Comparison of ENCODE assay signal across 23 cellular contexts in genomic region chr6:118993358-118993757, GRCh38.
"Had no signal": no experiment of that assay in that cellular context is flagged by ENCODE, and none has a peak within 500 bp of the region (broad histone marks: within the 10 kb centered on the region; RNA-seq: fewer than 3 reads in every experiment).

No MANE protein-coding gene starts in this region.

- FAIRE-seq: endothelial cell of umbilical vein, frontal cortex, kidney had no signal

- H3K27me3 Mint-ChIP-seq: dendritic cell treated with granulocyte-macrophage colony-stimulating factor and Interleukin-4, amounts not matched to agents 40 ng/mL and 50 ng/mL, for 4 days; effector memory CD8-positive, alpha-beta T cell had no signal

- ATAC-seq: effector memory CD8-positive, alpha-beta T cell; foreskin keratinocyte; gastroesophageal sphincter; heart left ventricle; left colon; left lung; left ventricle myocardium superior; lower lobe of right lung; mucosa of descending colon had no signal

- H3K27me3 ChIP-seq: colonic mucosa, esophagus muscularis mucosa, foreskin keratinocyte, gastroesophageal sphincter, heart left ventricle, left lung had no signal

- H3K27ac Mint-ChIP-seq: dendritic cell treated with granulocyte-macrophage colony-stimulating factor and Interleukin-4, amounts not matched to agents 40 ng/mL and 50 ng/mL, for 4 days; effector memory CD8-positive, alpha-beta T cell; mesothelial cell of epicardium had no signal

- DNase-seq: colonic mucosa; cortex of kidney; effector CD8-positive, alpha-beta T cell; effector memory CD8-positive, alpha-beta T cell; foreskin keratinocyte; heart left ventricle; hippocampal formation; islet precursor cell; kidney; kidney glomerular epithelial cell; left colon; left lung; left ventricle myocardium superior; lower lobe of right lung; mesenchymal stem cell; mucosa of descending colon; naive B cell had no signal

- H3K9me3 Mint-ChIP-seq: dendritic cell treated with granulocyte-macrophage colony-stimulating factor and Interleukin-4, amounts not matched to agents 40 ng/mL and 50 ng/mL, for 4 days; effector memory CD8-positive, alpha-beta T cell; mesothelial cell of epicardium; naive B cell had no signal

- H3K27ac ChIP-seq: colonic mucosa, esophagus muscularis mucosa, foreskin keratinocyte, gastroesophageal sphincter, heart left ventricle, left lung, lower lobe of right lung had no signal

- H3K36me3 Mint-ChIP-seq: naive B cell had no signal

- H3K4me1 Mint-ChIP-seq: mesothelial cell of epicardium, naive B cell had no signal

- H3K36me3 ChIP-seq: colonic mucosa, gastroesophageal sphincter, heart left ventricle, left lung, lower lobe of right lung had no signal

- H3K4me3 Mint-ChIP-seq: dendritic cell treated with granulocyte-macrophage colony-stimulating factor and Interleukin-4, amounts not matched to agents 40 ng/mL and 50 ng/mL, for 4 days; effector memory CD8-positive, alpha-beta T cell; mesothelial cell of epicardium; naive B cell had no signal

- H3K4me3 ChIP-seq: colonic mucosa, esophagus muscularis mucosa, gastroesophageal sphincter, heart left ventricle, left lung, lower lobe of right lung, mucosa of descending colon had no signal

- H3K4me1 ChIP-seq: colonic mucosa, esophagus muscularis mucosa, foreskin keratinocyte, gastroesophageal sphincter, heart left ventricle, left lung, lower lobe of right lung had no signal

- H3K9me3 ChIP-seq: colonic mucosa, esophagus muscularis mucosa, gastroesophageal sphincter, heart left ventricle, left lung, lower lobe of right lung, mucosa of descending colon had no signal
